8 cellular contexts compared by ENCODE assay signal in the genomic region with DNA sequence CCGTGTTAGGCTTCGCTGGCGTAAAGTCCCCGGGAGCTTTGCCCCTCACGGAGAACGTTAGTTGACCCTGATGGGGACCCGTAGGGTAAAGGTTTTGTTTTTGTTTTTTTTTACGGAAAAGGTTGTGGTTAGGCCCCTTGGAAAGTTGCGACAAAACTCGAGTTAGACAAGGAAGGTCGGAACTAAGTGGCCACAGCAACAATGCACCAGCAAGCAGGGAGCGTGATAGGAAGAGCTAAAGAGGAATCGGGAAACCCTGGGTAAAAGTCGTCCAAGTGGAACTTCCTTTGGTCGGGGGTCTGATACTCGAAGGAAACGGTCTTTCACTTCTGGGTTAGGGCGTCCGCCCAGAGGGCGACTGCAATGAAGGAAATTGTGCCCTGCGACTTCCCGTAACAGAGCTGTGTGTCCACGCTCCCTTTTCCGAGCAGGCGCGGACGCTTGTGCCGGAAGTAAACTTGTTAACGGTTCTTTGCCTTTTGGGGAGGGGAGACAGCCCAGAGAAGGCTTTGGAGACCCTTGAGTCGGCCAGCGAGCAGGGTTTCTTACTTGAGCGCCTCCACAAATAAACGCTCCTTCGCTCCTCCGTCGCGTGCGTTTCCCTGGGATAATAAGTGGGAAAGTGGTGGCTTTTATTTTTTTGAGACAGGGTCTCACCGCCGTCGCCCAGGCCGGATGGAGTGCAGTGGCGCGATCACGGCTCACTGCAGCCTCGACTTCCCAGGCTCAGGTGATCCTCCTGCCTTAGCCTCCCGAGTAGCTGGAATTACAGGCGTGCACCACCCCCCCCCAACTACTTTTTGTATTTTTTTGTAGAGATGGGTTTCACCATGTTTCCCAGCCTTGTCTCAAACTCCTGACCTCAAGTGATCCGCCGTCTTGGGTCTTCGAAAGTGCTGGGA. TPM values are rescaled to one million over a fixed set of nuclear protein-coding genes. Genes with fewer than 3 reads are reported as not detected.
DNase-seq lines count a peak whose midpoint lies in the region; ATAC-seq and TF ChIP-seq lines count a peak whose summit lies in the region.

No MANE protein-coding gene starts in this region.

- ATAC-seq in GM19035 (IDR thresholded peaks at IDR 0.05; ENCODE audit: unreplicated experiment): peak; percentile 54
- ATAC-seq in HG03354 (IDR thresholded peaks at IDR 0.05; ENCODE audit: poor library complexity, severe bottlenecking, unreplicated experiment): peak; percentile 58
- peak; percentile 44 to 47 for ATAC-seq in activated CD4-positive, CD25-positive, alpha-beta regulatory T cell treated with anti-CD3 and anti-CD28 coated beads, Interleukin-2, amount 50 U/mL, for 24 hours

- H3K4me3 ChIP-seq in AG09309 (ENCODE audit: control insufficient read depth, low read depth, low read length) (peak overlapping the region; percentile 88), kidney epithelial cell (ENCODE audit: low read depth, low read length) (peak overlapping the region; percentile 80)

- no peak for TF ChIP-seq CTCF in AG09309 (IDR thresholded peaks at IDR 0.05; ENCODE audit: control insufficient read depth, insufficient read depth, low read depth, low read length, missing control alignments)
- no peak for TF ChIP-seq CTCF in kidney epithelial cell (IDR thresholded peaks at IDR 0.05; ENCODE audit: insufficient read depth, low read length, poor library complexity, severe bottlenecking)

- no peaks in the 10 kb centered on the region for H3K36me3 ChIP-seq in kidney epithelial cell (ENCODE audit: control insufficient read depth, insufficient read depth, low read length)

- DNase-seq in AG09309 (ENCODE audit: low read depth) (peak; percentile 37), NCI-H446 (lab: John Stamatoyannopoulos, UW) (peak; percentile 82 to 87), cerebellar nuclear complex (lab: John Stamatoyannopoulos, UW) (peak; percentile 25 to 46), kidney epithelial cell (ENCODE audit: low read depth) (peak; percentile 77)
- peak; percentile 91 for DNase-seq in stimulated activated CD4-positive, alpha-beta T cell treated with anti-CD3 and anti-CD28 coated beads, Interleukin-15, amount 100 ng/mL, for 24 hours

- H3K27me3 ChIP-seq in kidney epithelial cell (ENCODE audit: control insufficient read depth, insufficient read depth, low read length): no peaks in the 10 kb centered on the region

RNA-seq across cellular contexts. Expression of gene CLASP1, which starts 0.6 kb away (rescaled TPM):
- 54.1 and 67.1 TPM in 2 replicates for total RNA-seq in kidney epithelial cell

Comparison
In these comparisons a context has a peak if more than half of its experiments do, and no peak if none do; other contexts are left out.
1. Peak in every context shown above with its lines: DNase-seq, ATAC-seq and H3K4me3 ChIP-seq.
2. DNase-seq: peak in every context shown above with its lines; median percentile 91 in stimulated activated CD4-positive, alpha-beta T cell treated with anti-CD3 and anti-CD28 coated beads, Interleukin-15, amount 100 ng/mL, for 24 hours; 84 in NCI-H446; 77 in kidney epithelial cell; 37 in AG09309; 36 in cerebellar nuclear complex.